In the genomic region with DNA sequence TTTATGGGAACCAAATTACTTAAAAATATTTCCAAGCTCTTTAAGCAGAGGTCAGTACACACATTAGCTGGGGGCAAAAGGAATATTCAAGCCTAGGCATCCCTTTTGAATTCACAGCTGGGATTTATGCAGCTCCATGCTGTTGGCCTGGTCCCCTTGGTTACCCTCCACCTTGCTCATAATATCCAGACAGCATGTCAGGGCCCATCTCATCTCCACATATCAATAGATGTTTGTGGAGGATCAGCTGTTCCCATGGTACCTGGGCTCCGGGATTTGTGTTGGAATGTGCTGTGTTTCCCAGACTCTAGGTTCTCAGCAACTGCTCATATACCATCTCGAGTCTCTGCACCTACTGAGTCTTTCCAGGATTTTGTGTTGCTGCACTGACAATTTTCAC, we compare ENCODE assay signal across 17 cellular contexts.
"Had no signal": no experiment of that assay in that cellular context is flagged by ENCODE, and none has a peak within 500 bp of the region (broad histone marks: within the 10 kb centered on the region; RNA-seq: fewer than 3 reads in every experiment).

No MANE protein-coding gene starts in this region.

- H3K27me3 Mint-ChIP-seq: activated CD4-positive, alpha-beta T cell treated with anti-CD3 and anti-CD28 coated beads, Interleukin-2, amount 10 ng/mL, durations not matched to agents 7 days and 5 days; memory B cell; stimulated activated naive CD8-positive, alpha-beta T cell treated with anti-CD3 and anti-CD28 coated beads, Interleukin-15, Interleukin-2, amounts not matched to agents 100 ng/mL and 50 ng/mL, for 24 hours had no signal

- H3K27me3 ChIP-seq: colonic mucosa, sigmoid colon, spleen, upper lobe of left lung had no signal

- H3K4me3 ChIP-seq: colonic mucosa, left ventricle myocardium inferior, sigmoid colon, spleen, upper lobe of left lung had no signal

- H3K9me3 ChIP-seq: colonic mucosa, sigmoid colon, upper lobe of left lung had no signal

- H3K36me3 ChIP-seq: colonic mucosa, left ventricle myocardium inferior, sigmoid colon, spleen, upper lobe of left lung had no signal

- DNase-seq: activated CD4-positive, alpha-beta T cell treated with anti-CD3 and anti-CD28 coated beads, Interleukin-2, amount 10 ng/mL, durations not matched to agents 7 days and 5 days; activated CD8-positive, alpha-beta memory T cell treated with anti-CD3 and anti-CD28 coated beads, Interleukin-2, amount 50 U/mL, for 48 hours; activated gamma-delta T cell treated with Interleukin-2 at 50 U/mL for 16 hours; amniotic stem cell; central memory CD4-positive, alpha-beta T cell; colonic mucosa; effector CD4-positive, alpha-beta T cell; head of caudate nucleus; left ventricle myocardium inferior; sigmoid colon; spleen; upper lobe of left lung had no signal

- H3K36me3 Mint-ChIP-seq: activated naive CD8-positive, alpha-beta T cell; memory B cell had no signal

- H3K27ac ChIP-seq: colonic mucosa, left ventricle myocardium inferior, sigmoid colon, spleen, upper lobe of left lung had no signal

- H3K4me3 Mint-ChIP-seq: activated CD4-positive, alpha-beta T cell treated with anti-CD3 and anti-CD28 coated beads, Interleukin-2, amount 10 ng/mL, durations not matched to agents 7 days and 5 days; activated naive CD8-positive, alpha-beta T cell; memory B cell; nephron; stimulated activated naive CD8-positive, alpha-beta T cell treated with anti-CD3 and anti-CD28 coated beads, Interleukin-15, Interleukin-2, amounts not matched to agents 100 ng/mL and 50 ng/mL, for 24 hours; T-helper 2 cell treated with Interferon-gamma antibody and Interleukin-4, amounts not matched to agents 5 μg/mL and 100 μg/mL, for 36 hours had no signal

- H3K27ac Mint-ChIP-seq: activated CD4-positive, alpha-beta T cell treated with anti-CD3 and anti-CD28 coated beads, Interleukin-2, amount 10 ng/mL, durations not matched to agents 7 days and 5 days; activated naive CD8-positive, alpha-beta T cell; memory B cell; nephron; stimulated activated naive CD8-positive, alpha-beta T cell treated with anti-CD3 and anti-CD28 coated beads, Interleukin-15, Interleukin-2, amounts not matched to agents 100 ng/mL and 50 ng/mL, for 24 hours; T-helper 2 cell treated with Interferon-gamma antibody and Interleukin-4, amounts not matched to agents 5 μg/mL and 100 μg/mL, for 36 hours had no signal

- H3K4me1 ChIP-seq: colonic mucosa, left ventricle myocardium inferior, sigmoid colon, spleen, upper lobe of left lung had no signal

- H3K4me1 Mint-ChIP-seq: activated CD4-positive, alpha-beta T cell treated with anti-CD3 and anti-CD28 coated beads, Interleukin-2, amount 10 ng/mL, durations not matched to agents 7 days and 5 days; memory B cell; nephron had no signal
